15 cellular contexts compared by ENCODE assay signal in genomic region chr12:114726092-114726710, GRCh38. TPM values are rescaled to one million over a fixed set of nuclear protein-coding genes. Genes with fewer than 3 reads are reported as not detected.
"Had no signal": no experiment of that assay in that cellular context is flagged by ENCODE, and none has a peak within 500 bp of the region (broad histone marks: within the 10 kb centered on the region; RNA-seq: fewer than 3 reads in every experiment).

No MANE protein-coding gene starts in this region.

- ATAC-seq: body of pancreas; mucosa of descending colon; stimulated activated naive CD8-positive, alpha-beta T cell treated with anti-CD3 and anti-CD28 coated beads, Interleukin-15, Interleukin-2, amounts not matched to agents 100 U/mL and 50 U/mL, for 24 hours; T-helper 17 cell had no signal

- H3K27ac ChIP-seq: body of pancreas, suprapubic skin, upper lobe of left lung had no signal

- H3K36me3 ChIP-seq: suprapubic skin, upper lobe of left lung had no signal

- H3K4me1 ChIP-seq: body of pancreas, suprapubic skin, upper lobe of left lung had no signal

- DNase-seq: activated CD4-positive, alpha-beta T cell treated with anti-CD3 and anti-CD28 coated beads, Interleukin-2, amount 10 ng/mL, durations not matched to agents 7 days and 5 days; activated CD4-positive, CD25-positive, alpha-beta regulatory T cell; activated naive CD4-positive, alpha-beta T cell treated with anti-CD3 and anti-CD28 coated beads, Interleukin-2, amount 50 U/mL, for 16 hours; body of pancreas; dermis blood vessel endothelial cell; hypothalamus; kidney glomerular epithelial cell; mucosa of descending colon; occipital lobe; stimulated activated CD4-positive, alpha-beta T cell treated with anti-CD3 and anti-CD28 coated beads, Interleukin-4, amount 100 ng/mL, for 1 hour; stimulated activated CD8-positive, alpha-beta memory T cell treated with anti-CD3 and anti-CD28 coated beads, Interleukin-4, amount 100 ng/mL, for 48 hours; stimulated activated naive CD8-positive, alpha-beta T cell treated with anti-CD3 and anti-CD28 coated beads, Interleukin-15, Interleukin-2, amounts not matched to agents 100 U/mL and 50 U/mL, for 24 hours; T-helper 17 cell; upper lobe of left lung had no signal

- H3K27me3 ChIP-seq: body of pancreas, suprapubic skin, upper lobe of left lung had no signal

- H3K4me3 ChIP-seq: body of pancreas, mucosa of descending colon, suprapubic skin, upper lobe of left lung had no signal

- H3K9me3 ChIP-seq: body of pancreas, mucosa of descending colon, suprapubic skin, upper lobe of left lung had no signal

RNA-seq across cellular contexts. Expression of gene TBX3, which starts 42.2 kb away (rescaled TPM):
- total RNA-seq: activated CD4-positive, alpha-beta T cell treated with anti-CD3 and anti-CD28 coated beads, Interleukin-2, amount 10 ng/mL, durations not matched to agents 7 days and 5 days had no signal
